ENCODE assay signal across 1 cellular context in genomic region chr9:133784731-133785561, GRCh38.
TF ChIP-seq lines count a peak whose summit lies in the region.

No MANE protein-coding gene starts in this region.

TF ChIP-seq in IMR-90, 13 proteins besides CTCF, POLR2A, EP300 and RAD21 (continued from another document):
- TF ChIP-seq RCOR1 (IDR thresholded peaks at IDR 0.05; ENCODE audit: insufficient replicate concordance, low read length) (no peak), MAZ (IDR thresholded peaks at IDR 0.05; ENCODE audit: borderline replicate concordance, low read depth, low read length) (no peak), RFX5 (IDR thresholded peaks at IDR 0.05; ENCODE audit: low read depth, low read length) (no peak), NFE2L2 (IDR thresholded peaks at IDR 0.05; ENCODE audit: low read depth, low read length) (no peak), CHD1 (IDR thresholded peaks at IDR 0.05; ENCODE audit: low read depth, low read length) (no peak)
